In genomic region chr5:139709587-139710369, GRCh38 we compare ENCODE assay signal across 8 cellular contexts.
DNase-seq lines count a peak whose midpoint lies in the region; ATAC-seq and TF ChIP-seq lines count a peak whose summit lies in the region.

No MANE protein-coding gene starts in this region.

- H3K9ac ChIP-seq in colonic mucosa (ENCODE audit: low read depth in 2 of 2, low read length in 2 of 2), result peak overlapping the region in 1 of 2 donors; percentile 52
- peak overlapping the region; percentile 62 for H3K9ac ChIP-seq in mesendoderm (ENCODE audit: low read length)

- no peaks in the 10 kb centered on the region for H3K9me3 ChIP-seq in CD8-positive, alpha-beta T cell (ENCODE audit: low read length)
- no peaks in the 10 kb centered on the region for H3K9me3 ChIP-seq in colonic mucosa

- WGBS in mesendoderm (ENCODE audit: extremely low coverage, insufficient coverage, low lambda C conversion rate), result no CpG with 5 or more reads among the region's 59 CpGs
- 21% methylated on average over 59 of the region's 59 CpGs for WGBS in urinary bladder

- H2BK15ac ChIP-seq in mesendoderm (replicated peaks; ENCODE audit: low read depth), result no peak overlapping the region

- no peaks in the 10 kb centered on the region for H3K79me1 ChIP-seq in mesendoderm (ENCODE audit: low read length)

- TF ChIP-seq CTCF in CD8-positive, alpha-beta T cell (IDR thresholded peaks at IDR 0.05), result no peak
- no peak for TF ChIP-seq CTCF in colonic mucosa (IDR thresholded peaks at IDR 0.05)

- H3K4ac ChIP-seq in mesendoderm (ENCODE audit: low read depth, low read length), result peak overlapping the region; percentile 98

- H3K27me3 Mint-ChIP-seq in CD8-positive, alpha-beta T cell (ENCODE audit: low read depth), result no peaks in the 10 kb centered on the region

- H3K56ac ChIP-seq in mesendoderm (ENCODE audit: low read length), result peak overlapping the region; percentile 93

- H4K8ac ChIP-seq in mesendoderm (ENCODE audit: low read depth, low read length), result no peak overlapping the region

- intact Hi-C loops in CD8-positive, alpha-beta T cell (cut with DNase I, micrococcal nuclease), result loop anchor here (1.0 to 10.0 kb wide), 11 partner anchors 10 to 1955 kb away; partner anchors contain the start of genes HNRNPA0 (in 1 of the 2), SPATA24 (in 1 of the 2) and UBE2D2 (in 1 of the 2)
- intact Hi-C loops in colonic mucosa (cut with DNase I), result no loop called here

- H3K4me1 Mint-ChIP-seq in CD8-positive, alpha-beta T cell (ENCODE audit: low read depth), result peaks cover 49% of the 10 kb centered on the region

- H3K4me1 ChIP-seq in CD8-positive, alpha-beta T cell (ENCODE audit: insufficient read depth, low read length), result peaks cover 28% of the 10 kb centered on the region
- H3K4me1 ChIP-seq in colonic mucosa (peaks cover 10% of the 10 kb centered on the region), mesendoderm (ENCODE audit: control insufficient read depth, low read depth, low read length) (peaks cover 27% of the 10 kb centered on the region), urinary bladder (ENCODE audit: insufficient read depth) (peaks cover 8% of the 10 kb centered on the region)

- POLR2A ChIA-PET in CD8-positive, alpha-beta T cell (lab: Charles Lee), result interaction anchor here (0.9 to 1.9 kb wide), 12 partner anchors 8 to 306 kb away, joined by 3 to 12 read pairs (median 3); partner anchors contain the start of genes SPATA24 and UBE2D2

- peak; percentile 15 for ATAC-seq in CD8-positive, alpha-beta T cell
- no peak for ATAC-seq in GM19452 (IDR thresholded peaks at IDR 0.05; ENCODE audit: unreplicated experiment)
- ATAC-seq in GM19351 (IDR thresholded peaks at IDR 0.05; ENCODE audit: unreplicated experiment), result no peak

- H2BK5ac ChIP-seq in mesendoderm (ENCODE audit: low read length), result peak overlapping the region; percentile 93

- peak overlapping the region; percentile 92 for H3K18ac ChIP-seq in mesendoderm (ENCODE audit: low read length)

- H2AK5ac ChIP-seq in mesendoderm (ENCODE audit: low read length), result peak overlapping the region; percentile 73

- H3K79me2 ChIP-seq in mesendoderm (ENCODE audit: control insufficient read depth, insufficient read depth, low read length), result no peaks in the 10 kb centered on the region

- peak overlapping the region; percentile 84 for H3K23ac ChIP-seq in mesendoderm (ENCODE audit: low read length)

- CTCF ChIA-PET in CD8-positive, alpha-beta T cell (lab: Charles Lee), result interaction anchor here (0.6 to 1.8 kb wide), 15 partner anchors 9 to 75 kb away, joined by 3 to 9 read pairs (median 3); no protein-coding TSS in a partner anchor

- H3K4me3 Mint-ChIP-seq in CD8-positive, alpha-beta T cell, result peak overlapping the region; percentile 78

- H3K4me3 ChIP-seq in CD8-positive, alpha-beta T cell (ENCODE audit: low read depth, low read length), result peak overlapping the region; percentile 64
- H3K4me3 ChIP-seq in colonic mucosa (peak overlapping the region; percentile 13), mesendoderm (ENCODE audit: low read length) (no peak overlapping the region), urinary bladder (ENCODE audit: low read depth, low read length) (peak overlapping the region; percentile 25)

- no peaks in the 10 kb centered on the region for H3K27me3 ChIP-seq in CD8-positive, alpha-beta T cell (ENCODE audit: insufficient read depth, low read length)
- H3K27me3 ChIP-seq in colonic mucosa (peaks cover 22% of the 10 kb centered on the region), mesendoderm (ENCODE audit: insufficient read depth, low read length, poor library complexity) (no peaks in the 10 kb centered on the region)

- H3K36me3 Mint-ChIP-seq in CD8-positive, alpha-beta T cell, result no peaks in the 10 kb centered on the region

- peak overlapping the region; percentile 62 for H3K4me2 ChIP-seq in mesendoderm (ENCODE audit: low read length)

- H3K9me3 Mint-ChIP-seq in CD8-positive, alpha-beta T cell, result no peaks in the 10 kb centered on the region

- H3K27ac ChIP-seq in CD8-positive, alpha-beta T cell (ENCODE audit: low read depth, low read length), result peak overlapping the region; percentile 66
- H3K27ac ChIP-seq in colonic mucosa (no peak overlapping the region), mesendoderm (ENCODE audit: low read depth, low read length) (peak overlapping the region; percentile 97), urinary bladder (ENCODE audit: low read depth) (no peak overlapping the region)

- no peaks in the 10 kb centered on the region for H3K36me3 ChIP-seq in CD8-positive, alpha-beta T cell (ENCODE audit: insufficient read depth, low read length)
- H3K36me3 ChIP-seq in colonic mucosa (no peaks in the 10 kb centered on the region), mesendoderm (ENCODE audit: control insufficient read depth, insufficient read depth, low read length) (no peaks in the 10 kb centered on the region), urinary bladder (ENCODE audit: insufficient read depth) (no peaks in the 10 kb centered on the region)

- H2BK120ac ChIP-seq in mesendoderm (ENCODE audit: low read depth, low read length), result peak overlapping the region; percentile 92

- peak in 5 of 7 experiments; percentile 36 to 70 (median 48) for DNase-seq in CD8-positive, alpha-beta T cell
- DNase-seq in NCI-H2171 treated with DMSO at 0.1 percent for 48 hours (lab: John Stamatoyannopoulos, UW) (peak; percentile 62), colonic mucosa (no peak), mesendoderm (peak; percentile 91), DMS153 (lab: John Stamatoyannopoulos, UW) (no peak)

- H3K27ac Mint-ChIP-seq in CD8-positive, alpha-beta T cell, result peak overlapping the region; percentile 89

- H4K5ac ChIP-seq in mesendoderm (ENCODE audit: low read length), result peak overlapping the region; percentile 30

Comparison
In these comparisons a context has a peak if more than half of its experiments do, and no peak if none do; other contexts are left out.
1. DNase-seq: peak in CD8-positive, alpha-beta T cell (5 of 7), NCI-H2171 treated with DMSO at 0.1 percent for 48 hours (single experiment) and mesendoderm (single experiment); none in colonic mucosa (single experiment) and DMS153 (single experiment).
2. H3K27ac ChIP-seq: peak in CD8-positive, alpha-beta T cell (single experiment) and mesendoderm (single experiment); none in colonic mucosa (single experiment) and urinary bladder (single experiment).